Comparison of ENCODE assay signal across 9 cellular contexts in the genomic region with DNA sequence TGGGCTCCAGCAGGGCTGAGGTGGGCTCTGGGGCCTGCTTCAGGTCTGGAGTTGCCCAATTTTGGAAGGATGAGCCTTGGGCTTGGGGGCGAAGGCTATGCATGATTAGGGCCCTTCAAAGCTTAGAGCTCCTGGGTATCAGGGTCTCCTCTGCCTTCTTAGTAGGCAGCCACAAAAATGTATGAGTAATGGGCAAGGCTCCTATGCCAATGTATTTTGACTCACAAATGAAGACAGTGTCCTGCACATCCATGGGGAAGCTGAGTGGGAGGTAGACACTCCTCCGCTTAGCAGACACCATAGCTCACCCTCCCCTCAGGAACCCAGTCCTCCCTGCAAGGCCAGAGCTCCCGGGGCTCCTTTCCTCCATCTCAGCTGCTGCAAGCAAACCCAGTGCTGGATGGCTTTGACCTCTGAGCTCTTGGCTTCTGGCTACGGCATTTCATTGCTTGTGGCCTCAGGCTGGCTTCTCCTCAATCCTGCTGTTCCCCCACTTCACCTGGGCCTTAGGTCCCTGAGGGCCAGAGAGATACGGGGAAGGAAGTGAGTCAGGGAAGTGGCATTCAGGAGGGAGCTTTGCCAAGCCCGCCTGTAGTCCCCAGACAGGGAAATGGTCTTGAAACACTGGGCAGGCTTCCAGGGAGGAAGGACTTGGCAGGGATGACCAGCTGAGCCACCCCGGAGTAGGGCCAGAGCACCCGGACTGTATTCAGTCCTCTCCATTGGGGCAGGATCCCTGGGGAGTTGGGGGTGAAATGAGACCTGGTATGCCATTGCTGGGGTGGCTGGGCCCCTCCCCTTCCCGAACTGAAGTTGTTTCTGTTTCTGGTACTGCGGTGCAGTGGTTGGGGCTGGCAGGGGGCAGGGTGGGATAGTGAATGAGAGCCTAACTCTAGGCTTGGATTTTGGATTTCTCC. TPM values are rescaled to one million over a fixed set of nuclear protein-coding genes. Genes with fewer than 3 reads are reported as not detected.
A peak's percentile ranks its signal among the peaks of the same experiment; 100 is the strongest.
DNase-seq lines count a peak whose midpoint lies in the region; ATAC-seq and TF ChIP-seq lines count a peak whose summit lies in the region.
"Had no signal": no experiment of that assay in that cellular context is flagged by ENCODE, and none has a peak within 500 bp of the region (broad histone marks: within the 10 kb centered on the region; RNA-seq: fewer than 3 reads in every experiment).

No MANE protein-coding gene starts in this region.

- H3K36me3 ChIP-seq in colonic mucosa: no peaks in the 10 kb centered on the region

- no peak for TF ChIP-seq POLR2A in NB4 (IDR thresholded peaks at IDR 0.05; ENCODE audit: extremely low read depth, insufficient read length)

- H3K9ac ChIP-seq in colonic mucosa (ENCODE audit: low read depth in 2 of 2, low read length in 2 of 2): peak overlapping the region; percentile 24 to 99

- ATAC-seq in GM18511 (IDR thresholded peaks at IDR 0.05; ENCODE audit: unreplicated experiment): no peak
- no peak for ATAC-seq in GM21360 (IDR thresholded peaks at IDR 0.05; ENCODE audit: unreplicated experiment)

- peak overlapping the region; percentile 86 for H3K27ac ChIP-seq in colonic mucosa

- peaks cover 34% of the 10 kb centered on the region for H3K4me1 ChIP-seq in colonic mucosa

- no peaks in the 10 kb centered on the region for H3K9me3 ChIP-seq in colonic mucosa

- no peak for TF ChIP-seq CTCF in NB4 (IDR thresholded peaks at IDR 0.05; ENCODE audit: low read depth, low read length)
- TF ChIP-seq CTCF in colonic mucosa (IDR thresholded peaks at IDR 0.05): no peak

- no peak overlapping the region for H3K4me3 ChIP-seq in NB4 (ENCODE audit: low read depth, low read length)
- no peak overlapping the region for H3K4me3 ChIP-seq in colonic mucosa

- intact Hi-C loops in colonic mucosa (cut with DNase I): no loop called here

- DNase-seq in AML-193 (lab: John Stamatoyannopoulos, UW): peak; percentile 57 to 58
- DNase-seq in NB4 (ENCODE audit: low read depth): peak; percentile 33
- DNase-seq in colonic mucosa: peak; percentile 98
- DNase-seq in lung microvascular endothelial cell (ENCODE audit: low read depth in 2 of 2): peak; percentile 64 to 91
- no peak for DNase-seq in effector CD4-positive, alpha-beta T cell
- no peak for DNase-seq in activated CD4-positive, CD25-positive, alpha-beta regulatory T cell (lab: John Stamatoyannopoulos, UW)
- DNase-seq: activated naive CD8-positive, alpha-beta T cell treated with anti-CD3 and anti-CD28 coated beads, Interleukin-2, amount 10 ng/mL, durations not matched to agents 7 days and 5 days had no signal

- H3K27me3 ChIP-seq in colonic mucosa: no peaks in the 10 kb centered on the region

RNA-seq across cellular contexts. Expression of a gene that starts 4.4 kb away (rescaled TPM):
- total RNA-seq in colonic mucosa: 100 to 1,000 TPM; 187 to 226 TPM
- 0.40 and 1.7 TPM in 2 replicates for total RNA-seq in lung microvascular endothelial cell

Comparison
In these comparisons a context has a peak if more than half of its experiments do, and no peak if none do; other contexts are left out.
1. DNase-seq: peak in AML-193 (2 of 2), NB4 (single experiment), colonic mucosa (single experiment) and lung microvascular endothelial cell (2 of 2); none in effector CD4-positive, alpha-beta T cell (single experiment) and activated CD4-positive, CD25-positive, alpha-beta regulatory T cell (0 of 4).
2. RNA of a gene that starts 4.4 kb away (total RNA-seq): 187 to 226 TPM in colonic mucosa; 0.40 to 1.7 TPM in lung microvascular endothelial cell; every median in the first group is over 10 times any median in the second.